ENCODE assay signal across 34 cellular contexts in genomic region chr1:56954664-56955063, GRCh38. TPM values are rescaled to one million over a fixed set of nuclear protein-coding genes. Genes with fewer than 3 reads are reported as not detected.
"Had no signal": no experiment of that assay in that cellular context is flagged by ENCODE, and none has a peak within 500 bp of the region (broad histone marks: within the 10 kb centered on the region; RNA-seq: fewer than 3 reads in every experiment).

No MANE protein-coding gene starts in this region.

- H3K36me3 ChIP-seq: adrenal gland, esophagus muscularis mucosa, gastrocnemius medialis had no signal

- H3K36me3 Mint-ChIP-seq: activated CD4-positive, alpha-beta memory T cell treated with anti-CD3 and anti-CD28 coated beads for 36 hours; activated CD8-positive, alpha-beta memory T cell treated with anti-CD3 and anti-CD28 coated beads, Interleukin-2, amount 10 ng/mL, durations not matched to agents 7 days and 5 days; activated naive CD4-positive, alpha-beta T cell treated with anti-CD3 and anti-CD28 coated beads, Interleukin-2, amount 50 U/mL, for 24 hours; activated naive CD8-positive, alpha-beta T cell treated with anti-CD3 and anti-CD28 coated beads for 36 hours had no signal

- H3K4me3 Mint-ChIP-seq: activated CD4-positive, alpha-beta memory T cell treated with anti-CD3 and anti-CD28 coated beads for 36 hours; activated CD4-positive, alpha-beta T cell treated with anti-CD3 and anti-CD28 coated beads for 36 hours; activated CD4-positive, alpha-beta T cell treated with anti-CD3 and anti-CD28 coated beads, Interleukin-2, amount 10 ng/mL, durations not matched to agents 24 days and 14 days; activated CD8-positive, alpha-beta memory T cell treated with anti-CD3 and anti-CD28 coated beads, Interleukin-2, amount 10 ng/mL, durations not matched to agents 7 days and 5 days; activated CD8-positive, alpha-beta T cell treated with anti-CD3 and anti-CD28 coated beads, Interleukin-2, amount 10 ng/mL, durations not matched to agents 7 days and 5 days; activated naive CD4-positive, alpha-beta T cell treated with anti-CD3 and anti-CD28 coated beads for 36 hours; activated naive CD4-positive, alpha-beta T cell treated with anti-CD3 and anti-CD28 coated beads, Interleukin-2, amount 50 U/mL, for 24 hours; activated naive CD8-positive, alpha-beta T cell treated with anti-CD3 and anti-CD28 coated beads for 36 hours; activated naive CD8-positive, alpha-beta T cell treated with anti-CD3 and anti-CD28 coated beads, Interleukin-2, amount 50 U/mL, for 24 hours; activated T-helper 1 cell treated with anti-CD3 and anti-CD28 coated beads, Interleukin-12 subunit alpha, Interleukin-12 subunit beta, Interleukin-2, Interleukin-4 antibody, amounts not matched to agents 30 ng/mL and 10 ng/mL and 1 ng/mL, durations not matched to agents 14 hours and 24 hours and 36 hours; effector memory CD8-positive, alpha-beta T cell had no signal

- H3K27me3 ChIP-seq: adrenal gland, body of pancreas, esophagus muscularis mucosa, foreskin keratinocyte, gastrocnemius medialis had no signal

- H3K9me3 ChIP-seq: adrenal gland, body of pancreas, esophagus muscularis mucosa, gastrocnemius medialis had no signal

- H3K4me1 ChIP-seq: adrenal gland, body of pancreas, esophagus muscularis mucosa, foreskin keratinocyte, gastrocnemius medialis had no signal

- H3K27ac ChIP-seq: adrenal gland, body of pancreas, esophagus muscularis mucosa, foreskin keratinocyte, gastrocnemius medialis had no signal

- DNase-seq: activated CD4-positive, alpha-beta memory T cell treated with anti-CD3 and anti-CD28 coated beads for 36 hours; activated CD4-positive, alpha-beta T cell treated with anti-CD3 and anti-CD28 coated beads for 36 hours; activated CD4-positive, alpha-beta T cell treated with anti-CD3 and anti-CD28 coated beads, Interleukin-2, amount 10 ng/mL, durations not matched to agents 24 days and 14 days; activated CD4-positive, CD25-positive, alpha-beta regulatory T cell; activated CD4-positive, CD25-positive, alpha-beta regulatory T cell treated with anti-CD3 and anti-CD28 coated beads, Interleukin-2, amount 50 U/mL, for 72 hours; activated CD8-positive, alpha-beta memory T cell treated with anti-CD3 and anti-CD28 coated beads, Interleukin-2, amount 10 ng/mL, durations not matched to agents 7 days and 5 days; activated CD8-positive, alpha-beta memory T cell treated with anti-CD3 and anti-CD28 coated beads, Interleukin-2, amount 50 U/mL, for 4 hours; activated CD8-positive, alpha-beta T cell treated with anti-CD3 and anti-CD28 coated beads, Interleukin-2, amount 10 ng/mL, durations not matched to agents 7 days and 5 days; activated effector memory CD4-positive, alpha-beta T cell treated with anti-CD3 and anti-CD28 coated beads, Interleukin-2, amount 50 U/mL, for 16 hours; activated naive CD4-positive, alpha-beta T cell treated with anti-CD3 and anti-CD28 coated beads for 36 hours; activated naive CD8-positive, alpha-beta T cell treated with anti-CD3 and anti-CD28 coated beads for 36 hours; activated naive CD8-positive, alpha-beta T cell treated with anti-CD3 and anti-CD28 coated beads, Interleukin-2, amount 50 U/mL, for 24 hours; activated T-cell treated with anti-CD3 and anti-CD28 coated beads, Interleukin-2, amount 50 U/mL, for 1 hour; activated T-cell treated with anti-CD3 and anti-CD28 coated beads, Interleukin-2, amount 50 U/mL, for 48 hours; adrenal gland; amygdala; aorta; body of pancreas; caudate nucleus; cortex of kidney; dermis blood vessel endothelial cell; effector CD4-positive, alpha-beta T cell; effector memory CD8-positive, alpha-beta T cell; erythroblast; foreskin keratinocyte; gastrocnemius medialis; T-helper 2 cell had no signal

- H3K27ac Mint-ChIP-seq: activated CD4-positive, alpha-beta memory T cell treated with anti-CD3 and anti-CD28 coated beads for 36 hours; activated CD4-positive, alpha-beta T cell treated with anti-CD3 and anti-CD28 coated beads for 36 hours; activated CD4-positive, alpha-beta T cell treated with anti-CD3 and anti-CD28 coated beads, Interleukin-2, amount 10 ng/mL, durations not matched to agents 24 days and 14 days; activated CD8-positive, alpha-beta memory T cell treated with anti-CD3 and anti-CD28 coated beads, Interleukin-2, amount 10 ng/mL, durations not matched to agents 7 days and 5 days; activated CD8-positive, alpha-beta T cell treated with anti-CD3 and anti-CD28 coated beads, Interleukin-2, amount 10 ng/mL, durations not matched to agents 7 days and 5 days; activated naive CD4-positive, alpha-beta T cell treated with anti-CD3 and anti-CD28 coated beads for 36 hours; activated naive CD4-positive, alpha-beta T cell treated with anti-CD3 and anti-CD28 coated beads, Interleukin-2, amount 50 U/mL, for 24 hours; activated naive CD8-positive, alpha-beta T cell treated with anti-CD3 and anti-CD28 coated beads for 36 hours; activated naive CD8-positive, alpha-beta T cell treated with anti-CD3 and anti-CD28 coated beads, Interleukin-2, amount 50 U/mL, for 24 hours; activated T-helper 1 cell treated with anti-CD3 and anti-CD28 coated beads, Interleukin-12 subunit alpha, Interleukin-12 subunit beta, Interleukin-2, Interleukin-4 antibody, amounts not matched to agents 30 ng/mL and 10 ng/mL and 1 ng/mL, durations not matched to agents 14 hours and 24 hours and 36 hours; activated T-helper 2 cell treated with anti-CD3 and anti-CD28 coated beads, Interferon-gamma antibody, Interleukin-2, Interleukin-4, amounts not matched to agents 10 μg/mL and 5 μg/mL and 100 μg/mL, durations not matched to agents 14 hours and 24 hours and 36 hours; effector memory CD8-positive, alpha-beta T cell had no signal

- H3K4me3 ChIP-seq: adrenal gland, body of pancreas, esophagus muscularis mucosa, gastrocnemius medialis had no signal

- H3K9me3 Mint-ChIP-seq: activated CD4-positive, alpha-beta memory T cell treated with anti-CD3 and anti-CD28 coated beads for 36 hours; activated CD4-positive, alpha-beta T cell treated with anti-CD3 and anti-CD28 coated beads, Interleukin-2, amount 10 ng/mL, durations not matched to agents 24 days and 14 days; activated naive CD4-positive, alpha-beta T cell treated with anti-CD3 and anti-CD28 coated beads for 36 hours; activated naive CD8-positive, alpha-beta T cell treated with anti-CD3 and anti-CD28 coated beads for 36 hours; activated naive CD8-positive, alpha-beta T cell treated with anti-CD3 and anti-CD28 coated beads, Interleukin-2, amount 50 U/mL, for 24 hours; activated T-helper 1 cell treated with anti-CD3 and anti-CD28 coated beads, Interleukin-12 subunit alpha, Interleukin-12 subunit beta, Interleukin-2, Interleukin-4 antibody, amounts not matched to agents 30 ng/mL and 10 ng/mL and 1 ng/mL, durations not matched to agents 14 hours and 24 hours and 36 hours; activated T-helper 2 cell treated with anti-CD3 and anti-CD28 coated beads, Interferon-gamma antibody, Interleukin-2, Interleukin-4, amounts not matched to agents 10 μg/mL and 5 μg/mL and 100 μg/mL, durations not matched to agents 14 hours and 24 hours and 36 hours had no signal

- ATAC-seq: activated CD4-positive, alpha-beta T cell treated with anti-CD3 and anti-CD28 coated beads for 36 hours; activated CD8-positive, alpha-beta memory T cell treated with anti-CD3 and anti-CD28 coated beads, Interleukin-2, amount 10 ng/mL, durations not matched to agents 7 days and 5 days; activated CD8-positive, alpha-beta T cell treated with anti-CD3 and anti-CD28 coated beads, Interleukin-2, amount 10 ng/mL, durations not matched to agents 7 days and 5 days; activated naive CD8-positive, alpha-beta T cell treated with anti-CD3 and anti-CD28 coated beads, Interleukin-2, amount 50 U/mL, for 24 hours; body of pancreas; effector memory CD8-positive, alpha-beta T cell; foreskin keratinocyte; gastrocnemius medialis had no signal

- H3K4me1 Mint-ChIP-seq: activated CD4-positive, alpha-beta T cell treated with anti-CD3 and anti-CD28 coated beads for 36 hours; activated CD4-positive, alpha-beta T cell treated with anti-CD3 and anti-CD28 coated beads, Interleukin-2, amount 10 ng/mL, durations not matched to agents 24 days and 14 days; activated CD8-positive, alpha-beta memory T cell treated with anti-CD3 and anti-CD28 coated beads, Interleukin-2, amount 10 ng/mL, durations not matched to agents 7 days and 5 days; activated naive CD4-positive, alpha-beta T cell treated with anti-CD3 and anti-CD28 coated beads, Interleukin-2, amount 50 U/mL, for 24 hours; activated naive CD8-positive, alpha-beta T cell treated with anti-CD3 and anti-CD28 coated beads for 36 hours; activated naive CD8-positive, alpha-beta T cell treated with anti-CD3 and anti-CD28 coated beads, Interleukin-2, amount 50 U/mL, for 24 hours had no signal

RNA-seq across cellular contexts. Expression of gene C8B, which starts 11.2 kb away (rescaled TPM):
- total RNA-seq: activated CD4-positive, alpha-beta memory T cell treated with anti-CD3 and anti-CD28 coated beads for 36 hours; activated CD4-positive, alpha-beta T cell treated with anti-CD3 and anti-CD28 coated beads for 36 hours; activated CD4-positive, alpha-beta T cell treated with anti-CD3 and anti-CD28 coated beads, Interleukin-2, amount 10 ng/mL, durations not matched to agents 24 days and 14 days; activated CD8-positive, alpha-beta memory T cell treated with anti-CD3 and anti-CD28 coated beads for 36 hours; activated CD8-positive, alpha-beta memory T cell treated with anti-CD3 and anti-CD28 coated beads, Interleukin-2, amount 10 ng/mL, durations not matched to agents 7 days and 5 days; activated CD8-positive, alpha-beta T cell treated with anti-CD3 and anti-CD28 coated beads, Interleukin-2, amount 10 ng/mL, durations not matched to agents 7 days and 5 days; activated naive CD4-positive, alpha-beta T cell treated with anti-CD3 and anti-CD28 coated beads for 36 hours; activated naive CD8-positive, alpha-beta T cell treated with anti-CD3 and anti-CD28 coated beads for 36 hours; activated T-helper 1 cell treated with anti-CD3 and anti-CD28 coated beads, Interleukin-12 subunit alpha, Interleukin-12 subunit beta, Interleukin-2, Interleukin-4 antibody, amounts not matched to agents 30 ng/mL and 10 ng/mL and 1 ng/mL, durations not matched to agents 14 hours and 24 hours and 36 hours; activated T-helper 2 cell treated with anti-CD3 and anti-CD28 coated beads, Interferon-gamma antibody, Interleukin-2, Interleukin-4, amounts not matched to agents 10 μg/mL and 5 μg/mL and 100 μg/mL, durations not matched to agents 14 hours and 24 hours and 36 hours; adrenal gland; aorta; body of pancreas; chondrocyte; dermis blood vessel endothelial cell; esophagus muscularis mucosa; foreskin keratinocyte; T-helper 1 cell treated with Interleukin-12 subunit alpha and Interleukin-12 subunit beta and Interleukin-4 antibody, amounts not matched to agents 30 ng/mL and 1 ng/mL, for 36 hours had no signal
- polyA plus RNA-seq: aorta, foreskin keratinocyte had no signal
